In genomic region chr13:52651880-52652169, GRCh38 we compare ENCODE assay signal across 8 cellular contexts. TPM values are rescaled to one million over a fixed set of nuclear protein-coding genes. Genes with fewer than 3 reads are reported as not detected.
A peak's percentile ranks its signal among the peaks of the same experiment; 100 is the strongest.
DNase-seq lines count a peak whose midpoint lies in the region; ATAC-seq and TF ChIP-seq lines count a peak whose summit lies in the region.

No MANE protein-coding gene starts in this region.

- intact Hi-C loops in uterus (cut with DNase I; ENCODE audit: low total_unique reads) (no loop called here), Calu3 (cut with micrococcal nuclease; ENCODE audit: unreplicated experiment) (loop anchor here (2.0 kb wide), 1 partner anchor 157 kb away; no protein-coding TSS in a partner anchor)

- 0 to 1% (median 1%) methylated on average over 8 of the region's 8 CpGs for WGBS in adipose tissue, 3 donors

- no peak for TF ChIP-seq POLR2A in uterus (IDR thresholded peaks at IDR 0.05)

- H3K27ac Mint-ChIP-seq in Calu3 (ENCODE audit: unreplicated experiment): no peak overlapping the region

- peak; percentile 50 to 55 for DNase-seq in SHP77 (lab: John Stamatoyannopoulos, UW)
- no peak for DNase-seq in SHP77 treated with DMSO at 0.1 percent for 48 hours (lab: John Stamatoyannopoulos, UW)
- peak; percentile 76 for DNase-seq in kidney glomerular epithelial cell (lab: John Stamatoyannopoulos, UW)
- DNase-seq in uterus: no peak
- DNase-seq in Calu3: no peak
- DNase-seq in HK-2 (ENCODE audit: unreplicated experiment): no peak

- H3K9me3 ChIP-seq in uterus: no peaks in the 10 kb centered on the region

- H3K4me3 Mint-ChIP-seq in Calu3 (ENCODE audit: low read depth, unreplicated experiment): no peak overlapping the region

- H3K4me1 ChIP-seq in uterus: peaks cover 9 to 12% of the 10 kb centered on the region in 2 donors

- H3K27ac ChIP-seq in adipose tissue (ENCODE audit: low read depth, low read length) (peak overlapping the region; percentile 91), uterus (peak overlapping the region; percentile 97 to 98)

- H3K27me3 Mint-ChIP-seq in Calu3 (ENCODE audit: unreplicated experiment): no peaks in the 10 kb centered on the region

- TF ChIP-seq CTCF in uterus (IDR thresholded peaks at IDR 0.05): no peak
- TF ChIP-seq CTCF in Calu3 (IDR thresholded peaks at IDR 0.05; ENCODE audit: unreplicated experiment): no peak

- peak overlapping the region; percentile 78 to 94 for H3K4me3 ChIP-seq in uterus

- CTCF ChIA-PET in Calu3 (lab: Charles Lee): interaction anchor here (0.5 to 1.7 kb wide), 2 partner anchors 39 to 157 kb away, joined by 5 to 12 read pairs; no protein-coding TSS in a partner anchor

- no peaks in the 10 kb centered on the region for H3K4me1 Mint-ChIP-seq in Calu3 (ENCODE audit: low read depth, unreplicated experiment)

- H3K36me3 Mint-ChIP-seq in Calu3 (ENCODE audit: insufficient read depth, unreplicated experiment): peaks cover 4% of the 10 kb centered on the region

- H3K36me3 ChIP-seq in uterus: no peaks in the 10 kb centered on the region

- peak; percentile 14 for ATAC-seq in HG03135 (IDR thresholded peaks at IDR 0.05; ENCODE audit: unreplicated experiment)

- no peaks in the 10 kb centered on the region for H3K9me3 Mint-ChIP-seq in Calu3 (ENCODE audit: low read depth, unreplicated experiment)

- no TSS peak for BruUV-seq in Calu3 (replicated peaks; lab: Mats Ljungman, UMichigan)

- H3K27me3 ChIP-seq in uterus: no peaks in the 10 kb centered on the region

RNA-seq across cellular contexts. Expression of gene SUGT1, which starts 0.8 kb away (rescaled TPM):
- 10 to 100 TPM; 26.8 to 44.2 (median 29.7) TPM for polyA plus RNA-seq in adipose tissue
- total RNA-seq in uterus (100 to 1,000 TPM in 1 of 4 donors, 10 to 100 TPM in 3; 20.9 to 102 (median 60.5) TPM), Calu3 (2022) (48.0 and 58.4 TPM in 2 replicates)

RNA-seq across cellular contexts. Expression of gene HNRNPA1L2, which starts 9.6 kb away (rescaled TPM):
- polyA plus RNA-seq in adipose tissue: 1 to 10 TPM; 3.2 to 6.4 (median 3.7) TPM
- total RNA-seq in uterus (10 to 100 TPM in 1 of 4 donors, 1 to 10 TPM in 2, under 1 TPM in 1; 0.51 to 12.9 (median 7.4) TPM), Calu3 (2022) (6.8 and 8.6 TPM in 2 replicates)

Comparison
In these comparisons a context has a peak if more than half of its experiments do, and no peak if none do; other contexts are left out.
1. DNase-seq: peak in SHP77 (2 of 2) and kidney glomerular epithelial cell (single experiment); none in SHP77 treated with DMSO at 0.1 percent for 48 hours (single experiment), uterus (0 of 2), Calu3 (single experiment) and HK-2 (single experiment).